In the genomic region with DNA sequence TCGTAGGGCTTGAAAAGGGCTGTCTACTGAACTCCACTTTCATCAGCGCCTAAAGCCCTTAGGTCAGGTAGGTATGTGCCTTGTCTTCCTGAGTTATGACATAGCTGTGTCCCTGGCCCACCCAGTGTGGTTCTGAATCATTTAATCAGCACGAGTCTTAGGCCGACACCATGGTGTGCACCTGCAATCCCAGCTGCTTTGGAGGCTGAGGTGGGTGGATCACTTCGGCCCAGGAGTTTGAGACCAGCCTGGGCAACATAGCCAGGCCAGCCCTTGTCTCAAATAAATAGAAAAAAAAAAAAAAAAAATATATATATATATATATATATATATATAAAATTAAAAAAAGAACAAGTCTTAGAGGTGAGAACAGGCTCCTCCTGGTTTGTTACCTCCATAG, we compare ENCODE assay signal across 11 cellular contexts. TPM values are rescaled to one million over a fixed set of nuclear protein-coding genes. Genes with fewer than 3 reads are reported as not detected.
"Had no signal": no experiment of that assay in that cellular context is flagged by ENCODE, and none has a peak within 500 bp of the region (broad histone marks: within the 10 kb centered on the region; RNA-seq: fewer than 3 reads in every experiment).

No MANE protein-coding gene starts in this region.

- H3K9me3 ChIP-seq: HAP-1 had no signal

- H3K9me3 Mint-ChIP-seq: HFFc6 had no signal

- H3K4me3 Mint-ChIP-seq: HFFc6 had no signal

- ATAC-seq: HCT116, K562 had no signal

- H3K4me3 ChIP-seq: GM23248, HAP-1, K562 had no signal

- DNase-seq: GOT3, H7, HFFc6, IMR-90, KG1 had no signal

- H3K4me1 ChIP-seq: HAP-1 had no signal

- H3K27ac Mint-ChIP-seq: HFFc6 had no signal

- H3K27ac ChIP-seq: GM23248 had no signal

RNA-seq across cellular contexts. Expression of a gene that starts 15.8 kb away (rescaled TPM):
- total RNA-seq: H4, H7, HT-29, IMR-90 had no signal
- polyA plus RNA-seq: GM23248 had no signal

RNA-seq across cellular contexts. Expression of a gene that starts 42.7 kb away (rescaled TPM):
- total RNA-seq: H4 had no signal
